Comparison of ENCODE assay signal across 8 cellular contexts in genomic region chr1:180154325-180155201, GRCh38. TPM values are rescaled to one million over a fixed set of nuclear protein-coding genes. Genes with fewer than 3 reads are reported as not detected.
DNase-seq lines count a peak whose midpoint lies in the region; ATAC-seq, FAIRE-seq and TF ChIP-seq lines count a peak whose summit lies in the region.

QSOX1 (plus strand) TSS chr1:180154869; CDS start chr1:180154908, 39 bp downstream.

- peak; percentile 83 for DNase-seq in NCI-H146 (lab: John Stamatoyannopoulos, UW)
- DNase-seq in T-helper 2 cell: peak; percentile 79 to 96 (median 85)
- DNase-seq in left ventricle myocardium superior: peak; percentile 96
- DNase-seq in pulmonary artery endothelial cell (ENCODE audit: low read depth, low spot score): no peak
- peak; percentile 98 for DNase-seq in urothelium cell line (ENCODE audit: low spot score)

- peak; percentile 78 for TF ChIP-seq POLR2A in GM15510 (IDR thresholded peaks at IDR 0.05; ENCODE audit: borderline replicate concordance, extremely low read depth, insufficient read length)

- FAIRE-seq in urothelium cell line (lab: Jason Lieb, UNC): no peak

- peak within 1 kb of the TSS; percentile 87 for H3K27ac ChIP-seq in angular gyrus (ENCODE audit: low read depth, low read length)

- intact Hi-C loops in left ventricle myocardium superior (cut with micrococcal nuclease): no loop called here

- ATAC-seq in HG02852 (IDR thresholded peaks at IDR 0.05; ENCODE audit: unreplicated experiment) (peak; percentile 91), left ventricle myocardium superior (peak; percentile 95)

RNA-seq across cellular contexts. Expression of gene QSOX1, which starts in this region (rescaled TPM):
- total RNA-seq in left ventricle myocardium superior (111 TPM), pulmonary artery endothelial cell (121 and 139 TPM in 2 replicates)
